Comparison of ENCODE assay signal across 1 cellular context in genomic region chrX:49237060-49237459, GRCh38.
TF ChIP-seq lines count a peak whose summit lies in the region.

No MANE protein-coding gene starts in this region.

TF ChIP-seq in IMR-90, 13 proteins besides CTCF, POLR2A, EP300 and RAD21:
- TF ChIP-seq NFE2L2 (IDR thresholded peaks at IDR 0.05; ENCODE audit: low read depth, low read length) (no peak), USF2 (IDR thresholded peaks at IDR 0.05; ENCODE audit: low read depth, low read length) (no peak), MAZ (IDR thresholded peaks at IDR 0.05; ENCODE audit: borderline replicate concordance, low read depth, low read length) (no peak), RCOR1 (IDR thresholded peaks at IDR 0.05; ENCODE audit: insufficient replicate concordance, low read length) (no peak), CEBPB (IDR thresholded peaks at IDR 0.05; ENCODE audit: low read depth, low read length) (no peak), RFX5 (IDR thresholded peaks at IDR 0.05; ENCODE audit: low read depth, low read length) (no peak), SMC3 (IDR thresholded peaks at IDR 0.05; ENCODE audit: low read depth, low read length) (no peak)
